ENCODE assay signal across 8 cellular contexts in the genomic region with DNA sequence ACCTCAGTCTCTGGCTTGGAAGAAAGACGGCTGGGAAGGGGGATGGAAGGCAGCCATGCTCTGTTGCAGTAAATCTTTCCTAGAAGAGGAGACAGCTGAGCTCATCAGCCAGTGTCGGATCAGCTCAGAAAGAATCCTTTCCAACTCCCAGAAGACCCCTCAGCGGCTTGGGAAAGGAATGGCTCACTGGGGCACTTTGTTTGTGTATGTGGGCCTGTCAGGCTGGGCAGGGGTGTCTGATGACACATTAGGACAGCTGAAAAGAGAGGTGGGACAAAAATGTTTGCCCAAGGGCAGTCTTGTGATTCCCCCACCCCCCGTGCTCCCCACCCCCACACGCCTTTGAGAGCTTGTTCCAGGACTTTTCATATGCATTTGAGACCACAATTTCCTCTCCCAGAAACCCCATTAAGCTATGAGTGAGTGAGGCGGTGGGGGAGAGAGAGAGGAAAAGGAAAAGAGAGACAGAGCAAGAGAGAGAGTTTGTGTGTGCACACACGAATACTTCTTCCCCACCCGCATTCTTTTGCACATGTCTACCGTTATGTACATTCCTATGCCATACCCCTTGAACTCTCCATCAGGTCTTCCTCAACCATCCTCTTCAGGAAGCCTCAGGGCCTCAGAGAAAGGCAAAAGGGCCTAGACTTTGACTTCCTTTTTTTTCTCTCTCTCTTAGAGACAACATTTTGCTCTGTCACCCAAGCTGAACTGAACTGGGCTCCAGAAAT.
A peak's percentile ranks its signal among the peaks of the same experiment; 100 is the strongest.
DNase-seq lines count a peak whose midpoint lies in the region; ATAC-seq, FAIRE-seq and TF ChIP-seq lines count a peak whose summit lies in the region.

No MANE protein-coding gene starts in this region.

- ATAC-seq in activated CD4-positive, alpha-beta T cell treated with anti-CD3 and anti-CD28 coated beads for 36 hours, result no peak
- ATAC-seq in stimulated activated naive CD8-positive, alpha-beta T cell treated with anti-CD3 and anti-CD28 coated beads, Interleukin-15, amount 100 ng/mL, for 72 hours, result peak; percentile 26

- POLR2A ChIA-PET in activated CD4-positive, alpha-beta T cell treated with anti-CD3 and anti-CD28 coated beads for 36 hours (lab: Charles Lee), result no interaction called here
- POLR2A ChIA-PET in HEK293T (lab: Yijun Ruan, JAX), result interaction anchor here (0.9 kb wide), 1 partner anchor 199 kb away, joined by 3 read pairs; the partner anchor contains the start of gene ZFP36L1

- peaks cover 12% of the 10 kb centered on the region for H3K4me1 Mint-ChIP-seq in activated CD4-positive, alpha-beta T cell treated with anti-CD3 and anti-CD28 coated beads for 36 hours
- peaks cover 28% of the 10 kb centered on the region for H3K4me1 Mint-ChIP-seq in stimulated activated naive CD8-positive, alpha-beta T cell treated with anti-CD3 and anti-CD28 coated beads, Interleukin-15, amount 100 ng/mL, for 72 hours

- no peaks in the 10 kb centered on the region for H3K36me3 Mint-ChIP-seq in activated CD4-positive, alpha-beta T cell treated with anti-CD3 and anti-CD28 coated beads for 36 hours (ENCODE audit: low read depth)

- CTCF ChIA-PET in activated CD4-positive, alpha-beta T cell treated with anti-CD3 and anti-CD28 coated beads for 36 hours (lab: Charles Lee), result interaction anchor here (0.7 kb wide), 1 partner anchor 672 kb away, joined by 4 read pairs; no protein-coding TSS in a partner anchor
- CTCF ChIA-PET in HEK293T (lab: Yijun Ruan, JAX), result interaction anchor here (1.0 kb wide), 1 partner anchor 186 kb away, joined by 3 read pairs; no protein-coding TSS in a partner anchor

- DNase-seq in activated CD4-positive, alpha-beta T cell treated with anti-CD3 and anti-CD28 coated beads for 36 hours, result no peak
- DNase-seq in activated CD4-positive, alpha-beta T cell treated with anti-CD3 and anti-CD28 coated beads for 4 hours, result no peak
- DNase-seq in SKM-1 (lab: John Stamatoyannopoulos, UW; ENCODE audit: unreplicated experiment) (peak; percentile 7), glomerular visceral epithelial cell (ENCODE audit: extremely low spot score) (peak; percentile 56), AG08395 (ENCODE audit: low spot score) (no peak), urothelium cell line (ENCODE audit: low spot score) (no peak), HEK293T (ENCODE audit: extremely low spot score) (no peak)
- no peak for DNase-seq in stimulated activated naive CD8-positive, alpha-beta T cell treated with anti-CD3 and anti-CD28 coated beads, Interleukin-15, amount 100 ng/mL, for 72 hours

- H3K4me3 Mint-ChIP-seq in activated CD4-positive, alpha-beta T cell treated with anti-CD3 and anti-CD28 coated beads for 36 hours, result no peak overlapping the region
- no peak overlapping the region for H3K4me3 Mint-ChIP-seq in stimulated activated naive CD8-positive, alpha-beta T cell treated with anti-CD3 and anti-CD28 coated beads, Interleukin-15, amount 100 ng/mL, for 72 hours

- intact Hi-C loops in activated CD4-positive, alpha-beta T cell treated with anti-CD3 and anti-CD28 coated beads for 36 hours (cut with DNase I, micrococcal nuclease), result no loop called here

- no peaks in the 10 kb centered on the region for H3K9me3 Mint-ChIP-seq in activated CD4-positive, alpha-beta T cell treated with anti-CD3 and anti-CD28 coated beads for 36 hours (ENCODE audit: low read depth)
- peaks cover 0 to 3% of the 10 kb centered on the region in 2 donors for H3K9me3 Mint-ChIP-seq in stimulated activated naive CD8-positive, alpha-beta T cell treated with anti-CD3 and anti-CD28 coated beads, Interleukin-15, amount 100 ng/mL, for 72 hours

- peak overlapping the region; percentile 56 for H3K27ac Mint-ChIP-seq in activated CD4-positive, alpha-beta T cell treated with anti-CD3 and anti-CD28 coated beads for 36 hours
- peak overlapping the region; percentile 81 to 82 for H3K27ac Mint-ChIP-seq in stimulated activated naive CD8-positive, alpha-beta T cell treated with anti-CD3 and anti-CD28 coated beads, Interleukin-15, amount 100 ng/mL, for 72 hours

- FAIRE-seq in urothelium cell line (lab: Jason Lieb, UNC), result no peak

- H3K27me3 Mint-ChIP-seq in activated CD4-positive, alpha-beta T cell treated with anti-CD3 and anti-CD28 coated beads for 36 hours, result no peaks in the 10 kb centered on the region
- H3K27me3 Mint-ChIP-seq in stimulated activated naive CD8-positive, alpha-beta T cell treated with anti-CD3 and anti-CD28 coated beads, Interleukin-15, amount 100 ng/mL, for 72 hours, result no peaks in the 10 kb centered on the region

TF ChIP-seq in HEK293T, 16 proteins besides CTCF, POLR2A, EP300 and RAD21:
- no peak for TF ChIP-seq SUZ12 (IDR thresholded peaks at IDR 0.05)
- TF ChIP-seq ARNT (IDR thresholded peaks at IDR 0.05), result no peak
- no peak for TF ChIP-seq SP1 (IDR thresholded peaks at IDR 0.05)
- TF ChIP-seq ZNF384 (IDR thresholded peaks at IDR 0.05), result no peak
- no peak for TF ChIP-seq CTBP1 (IDR thresholded peaks at IDR 0.05; ENCODE audit: borderline replicate concordance)
- TF ChIP-seq FOXM1 (IDR thresholded peaks at IDR 0.05; ENCODE audit: borderline replicate concordance), result no peak
- no peak for TF ChIP-seq FOXK2 (IDR thresholded peaks at IDR 0.05)
- TF ChIP-seq LEF1 (IDR thresholded peaks at IDR 0.05; ENCODE audit: borderline replicate concordance), result no peak
- no peak for TF ChIP-seq L3MBTL2 (conservative IDR thresholded peaks at IDR 0.05)

Comparison
In these comparisons a context has a peak if more than half of its experiments do, and no peak if none do; other contexts are left out.
1. DNase-seq: peak in SKM-1 (single experiment) and glomerular visceral epithelial cell (single experiment); none in activated CD4-positive, alpha-beta T cell treated with anti-CD3 and anti-CD28 coated beads for 36 hours (single experiment), activated CD4-positive, alpha-beta T cell treated with anti-CD3 and anti-CD28 coated beads for 4 hours (0 of 2), stimulated activated naive CD8-positive, alpha-beta T cell treated with anti-CD3 and anti-CD28 coated beads, Interleukin-15, amount 100 ng/mL, for 72 hours (0 of 2), AG08395 (single experiment), urothelium cell line (single experiment) and HEK293T (single experiment).